In genomic region chr2:197378494-197378972, GRCh38 we compare ENCODE assay signal across 8 cellular contexts. TPM values are rescaled to one million over a fixed set of nuclear protein-coding genes. Genes with fewer than 3 reads are reported as not detected.
DNase-seq lines count a peak whose midpoint lies in the region; ATAC-seq, FAIRE-seq and TF ChIP-seq lines count a peak whose summit lies in the region.

No MANE protein-coding gene starts in this region.

- H3K4me3 ChIP-seq in A549 (peak overlapping the region; percentile 24; the same call in 1 of the 3 replicates), brain microvascular endothelial cell (ENCODE audit: low read depth, low read length) (peak overlapping the region; percentile 13)

- DNase-seq in A549 (ENCODE audit: low read depth in 1 of 2, low spot score in 1 of 2) (peak; percentile 44 to 52), NCI-H2029 treated with DMSO at 0.1 percent for 48 hours (lab: John Stamatoyannopoulos, UW) (peak; percentile 59), UCSD-AML1 (lab: John Stamatoyannopoulos, UW; ENCODE audit: unreplicated experiment) (peak; percentile 17), brain microvascular endothelial cell (peak; percentile 24), islet precursor cell (peak; percentile 64)
- peak; percentile 45 to 67 for DNase-seq in stimulated activated CD4-positive, alpha-beta T cell treated with anti-CD3 and anti-CD28 coated beads, Interleukin-1b, Interleukin-23, amount 100 ng/mL, for 4 hours (ENCODE audit: low read depth in 2 of 2)

- ATAC-seq in A549 (peak; percentile 81 to 86), GM18907 (IDR thresholded peaks at IDR 0.05; ENCODE audit: unreplicated experiment) (peak; percentile 48), HG03097 (IDR thresholded peaks at IDR 0.05; ENCODE audit: low FRiP score, unreplicated experiment) (no peak)

- no peak for FAIRE-seq in A549 (lab: Jason Lieb, UNC)

- no peaks in the 10 kb centered on the region for H3K4me1 ChIP-seq in A549

- H3K27me3 ChIP-seq in brain microvascular endothelial cell (replicated peaks), result no peaks in the 10 kb centered on the region

- WGBS in A549 (ENCODE audit: missing lambda C conversion rate), result 18% methylated on average over 11 of the region's 11 CpGs

- no peak overlapping the region for H3K27ac ChIP-seq in A549
- peak overlapping the region; percentile 30 for H3K27ac ChIP-seq in brain microvascular endothelial cell

- TF ChIP-seq EP300 in A549 (IDR thresholded peaks at IDR 0.05), result no peak

- TF ChIP-seq RAD21 in A549 (conservative IDR thresholded peaks at IDR 0.05 in 1 of 2, IDR thresholded peaks at IDR 0.05 in 1 of 2), result peak; percentile 96 to 97

- H3K36me3 ChIP-seq in brain microvascular endothelial cell (replicated peaks), result no peaks in the 10 kb centered on the region

- TF ChIP-seq POLR2A in A549 (IDR thresholded peaks at IDR 0.05; ENCODE audit: low read length), result no peak

- TF ChIP-seq CTCF in A549 (IDR thresholded peaks at IDR 0.05), result peak; percentile 93
- TF ChIP-seq CTCF in brain microvascular endothelial cell (IDR thresholded peaks at IDR 0.05; ENCODE audit: low read depth, low read length, missing control alignments), result peak; percentile 83

- peak overlapping the region; percentile 70 for H3K4me2 ChIP-seq in A549

- H3K9me3 ChIP-seq in A549, result no peaks in the 10 kb centered on the region

- POLR2A ChIA-PET in A549 (lab: Yijun Ruan, JAX), result no interaction called here

- in situ Hi-C loops in brain microvascular endothelial cell (cut with HindIII; ENCODE audit: low pct_ligation_motif_present, low sequenced_read_pairs), result no loop called here

- CTCF ChIA-PET in A549 (lab: Yijun Ruan, JAX), result interaction anchor here (0.6 to 2.9 kb wide), 29 partner anchors 10 to 628 kb away, joined by 3 to 24 read pairs (median 4); no protein-coding TSS in a partner anchor

TF ChIP-seq in A549, 52 proteins besides CTCF, POLR2A, EP300 and RAD21:
- TF ChIP-seq RFX5 (IDR thresholded peaks at IDR 0.05), result no peak
- no peak for TF ChIP-seq ZFP36 (IDR thresholded peaks at IDR 0.05; ENCODE audit: borderline replicate concordance, partially characterized antibody)
- no peak for TF ChIP-seq ATOH8 (CRISPR knock-in tag; IDR thresholded peaks at IDR 0.05; ENCODE audit: low read depth)
- TF ChIP-seq FOSL2 (IDR thresholded peaks at IDR 0.05), result no peak
- TF ChIP-seq FOSL2 (CRISPR knock-in tag; IDR thresholded peaks at IDR 0.05), result no peak
- TF ChIP-seq SMC3 (IDR thresholded peaks at IDR 0.05), result peak; percentile 95
- no peak for TF ChIP-seq ELK1 (IDR thresholded peaks at IDR 0.05; ENCODE audit: low read depth, low read length)
- TF ChIP-seq MAFK (IDR thresholded peaks at IDR 0.05; ENCODE audit: partially characterized antibody), result peak; percentile 7
- TF ChIP-seq CEBPB (IDR thresholded peaks at IDR 0.05), result no peak
- TF ChIP-seq RARB (CRISPR knock-in tag; IDR thresholded peaks at IDR 0.05), result no peak
- no peak for TF ChIP-seq JUN (IDR thresholded peaks at IDR 0.05)
- no peak for TF ChIP-seq CHD2 (IDR thresholded peaks at IDR 0.05; ENCODE audit: low read length, partially characterized antibody)
TF ChIP-seq in A549: peak in this region for 2.

RNA-seq across cellular contexts. Expression of gene SF3B1, which starts 56.3 kb away (rescaled TPM):
- polyA plus RNA-seq in A549 (2011; rRNA removed) (400 and 436 TPM in 2 replicates), A549 (2017; fragmentation: RNase III; extraction: RNeasy Plus Mini Kit Qiagen cat#74134 plus additional on column Dnase treatment) (165 to 167 TPM (median 166 TPM) in 3 replicates)
- 63.0 and 72.3 TPM in 2 replicates for polyA plus RNA-seq in A549 (2012; cell fraction: cytosol; rRNA removed)
- 97.8 and 228 TPM in 2 replicates for polyA plus RNA-seq in A549 (2012; cell fraction: nucleus; rRNA removed)
- 144 and 230 TPM in 2 replicates for polyA minus RNA-seq in A549 (2011; rRNA and poly(A)+ RNA removed)
